18 cellular contexts compared by ENCODE assay signal in genomic region chr13:78600317-78600899, GRCh38. TPM values are rescaled to one million over a fixed set of nuclear protein-coding genes. Genes with fewer than 3 reads are reported as not detected.
A peak's percentile ranks its signal among the peaks of the same experiment; 100 is the strongest.
DNase-seq lines count a peak whose midpoint lies in the region; ATAC-seq and TF ChIP-seq lines count a peak whose summit lies in the region.
"Had no signal": no experiment of that assay in that cellular context is flagged by ENCODE, and none has a peak within 500 bp of the region (broad histone marks: within the 10 kb centered on the region; RNA-seq: fewer than 3 reads in every experiment).

No MANE protein-coding gene starts in this region.

- H3K4me3 ChIP-seq in OCI-LY3 (ENCODE audit: low read length): no peak overlapping the region
- H3K4me3 ChIP-seq in effector memory CD4-positive, alpha-beta T cell (ENCODE audit: insufficient read depth, low read depth, low read length, poor library complexity, severe bottlenecking): no peak overlapping the region
- H3K4me3 ChIP-seq: gastroesophageal sphincter, HAP-1, lower lobe of right lung, right atrium auricular region had no signal

- peak overlapping the region; percentile 66 to 74 for H3K4me3 Mint-ChIP-seq in activated T-cell treated with anti-CD3 and anti-CD28 coated beads, Interleukin-2, amount 50 U/mL, for 72 hours
- H3K4me3 Mint-ChIP-seq in effector memory CD8-positive, alpha-beta T cell: peak overlapping the region; percentile 43 to 59
- peak overlapping the region; percentile 32 for H3K4me3 Mint-ChIP-seq in stimulated activated effector memory CD8-positive, alpha-beta T cell treated with anti-CD3 and anti-CD28 coated beads, Interleukin-12 subunit alpha, Interleukin-12 subunit beta, amount 100 ng/mL, for 72 hours

- no peaks in the 10 kb centered on the region for H3K9me3 Mint-ChIP-seq in activated T-cell treated with anti-CD3 and anti-CD28 coated beads, Interleukin-2, amount 50 U/mL, for 72 hours
- peaks cover 0 to 2% of the 10 kb centered on the region in 2 donors for H3K9me3 Mint-ChIP-seq in effector memory CD8-positive, alpha-beta T cell
- H3K9me3 Mint-ChIP-seq in stimulated activated effector memory CD8-positive, alpha-beta T cell treated with anti-CD3 and anti-CD28 coated beads, Interleukin-12 subunit alpha, Interleukin-12 subunit beta, amount 100 ng/mL, for 72 hours: no peaks in the 10 kb centered on the region

- H3K9me3 ChIP-seq in OCI-LY3 (ENCODE audit: insufficient read depth, low read length): no peaks in the 10 kb centered on the region
- H3K9me3 ChIP-seq in effector memory CD4-positive, alpha-beta T cell (ENCODE audit: control insufficient read depth, low read length): no peaks in the 10 kb centered on the region
- H3K9me3 ChIP-seq: gastroesophageal sphincter, HAP-1, lower lobe of right lung, right atrium auricular region had no signal

- no peak for ATAC-seq in activated T-cell treated with anti-CD3 and anti-CD28 coated beads, Interleukin-2, amount 50 U/mL, for 72 hours (replicated peaks in 1 of 2)
- ATAC-seq in effector memory CD8-positive, alpha-beta T cell (replicated peaks): no peak
- ATAC-seq in stimulated activated effector memory CD8-positive, alpha-beta T cell treated with anti-CD3 and anti-CD28 coated beads, Interleukin-12 subunit alpha, Interleukin-12 subunit beta, amount 100 ng/mL, for 72 hours: no peak
- no peak for ATAC-seq in GM18907 (IDR thresholded peaks at IDR 0.05; ENCODE audit: unreplicated experiment)
- ATAC-seq: gastroesophageal sphincter, lower lobe of right lung had no signal

- H3K4me2 ChIP-seq in OCI-LY3 (ENCODE audit: low read length): peak overlapping the region; percentile 29

- peaks cover 33% of the 10 kb centered on the region for H3K4me1 Mint-ChIP-seq in activated T-cell treated with anti-CD3 and anti-CD28 coated beads, Interleukin-2, amount 50 U/mL, for 72 hours (ENCODE audit: low read depth)
- H3K4me1 Mint-ChIP-seq in effector memory CD8-positive, alpha-beta T cell (ENCODE audit: low read depth in 2 of 2): peaks cover 20 to 26% of the 10 kb centered on the region in 2 donors
- peaks cover 31% of the 10 kb centered on the region for H3K4me1 Mint-ChIP-seq in stimulated activated effector memory CD8-positive, alpha-beta T cell treated with anti-CD3 and anti-CD28 coated beads, Interleukin-12 subunit alpha, Interleukin-12 subunit beta, amount 100 ng/mL, for 72 hours

- H3K4me1 ChIP-seq in OCI-LY3 (ENCODE audit: low read length): peaks cover 9% of the 10 kb centered on the region
- H3K4me1 ChIP-seq in effector memory CD4-positive, alpha-beta T cell (ENCODE audit: control insufficient read depth, insufficient read depth, low read length, poor library complexity, severe bottlenecking): peaks cover 34% of the 10 kb centered on the region

- no peaks in the 10 kb centered on the region for H3K36me3 ChIP-seq in OCI-LY3 (replicated peaks; ENCODE audit: low read depth, low read length)
- no peaks in the 10 kb centered on the region for H3K36me3 ChIP-seq in effector memory CD4-positive, alpha-beta T cell (ENCODE audit: control insufficient read depth, insufficient read depth, low read length)
- H3K36me3 ChIP-seq: gastroesophageal sphincter, HAP-1, lower lobe of right lung, right atrium auricular region had no signal

- peaks cover 81% of the 10 kb centered on the region for H3K27me3 Mint-ChIP-seq in activated T-cell treated with anti-CD3 and anti-CD28 coated beads, Interleukin-2, amount 50 U/mL, for 72 hours (ENCODE audit: low read depth)
- H3K27me3 Mint-ChIP-seq in effector memory CD8-positive, alpha-beta T cell: peaks cover 76 to 91% of the 10 kb centered on the region in 2 donors

- no peaks in the 10 kb centered on the region for H3K79me2 ChIP-seq in OCI-LY3 (ENCODE audit: low read length)

- TF ChIP-seq CTCF in OCI-LY3 (IDR thresholded peaks at IDR 0.05; ENCODE audit: low read depth, low read length): no peak

- H3K27me3 ChIP-seq in OCI-LY3 (ENCODE audit: low read depth, low read length): no peaks in the 10 kb centered on the region
- peaks cover 83% of the 10 kb centered on the region for H3K27me3 ChIP-seq in effector memory CD4-positive, alpha-beta T cell (replicated peaks; ENCODE audit: control insufficient read depth, insufficient read depth, low read length, poor library complexity, severe bottlenecking)

- no peak overlapping the region for H3K27ac ChIP-seq in OCI-LY3 (ENCODE audit: low read length)
- H3K27ac ChIP-seq in effector memory CD4-positive, alpha-beta T cell (ENCODE audit: insufficient read depth, low read length, poor library complexity, severe bottlenecking): no peak overlapping the region
- H3K27ac ChIP-seq: epithelial cell of prostate, gastroesophageal sphincter, lower lobe of right lung, right atrium auricular region had no signal

- H4K20me1 ChIP-seq in OCI-LY3 (ENCODE audit: insufficient read depth, low read length): no peaks in the 10 kb centered on the region

- peaks cover 9 to 13% of the 10 kb centered on the region in 2 donors for H3K36me3 Mint-ChIP-seq in activated T-cell treated with anti-CD3 and anti-CD28 coated beads, Interleukin-2, amount 50 U/mL, for 72 hours (ENCODE audit: insufficient read depth in 2 of 2)
- peaks cover 32% of the 10 kb centered on the region for H3K36me3 Mint-ChIP-seq in effector memory CD8-positive, alpha-beta T cell (ENCODE audit: insufficient read depth)
- peaks cover 20% of the 10 kb centered on the region for H3K36me3 Mint-ChIP-seq in stimulated activated effector memory CD8-positive, alpha-beta T cell treated with anti-CD3 and anti-CD28 coated beads, Interleukin-12 subunit alpha, Interleukin-12 subunit beta, amount 100 ng/mL, for 72 hours

- peak overlapping the region; percentile 44 for H3K27ac Mint-ChIP-seq in activated T-cell treated with anti-CD3 and anti-CD28 coated beads, Interleukin-2, amount 50 U/mL, for 72 hours
- H3K27ac Mint-ChIP-seq in effector memory CD8-positive, alpha-beta T cell: no peak overlapping the region
- no peak overlapping the region for H3K27ac Mint-ChIP-seq in stimulated activated effector memory CD8-positive, alpha-beta T cell treated with anti-CD3 and anti-CD28 coated beads, Interleukin-12 subunit alpha, Interleukin-12 subunit beta, amount 100 ng/mL, for 72 hours

- DNase-seq in activated T-cell treated with anti-CD3 and anti-CD28 coated beads, Interleukin-2, amount 50 U/mL, for 72 hours: no peak
- DNase-seq in activated T-cell treated with anti-CD3 and anti-CD28 coated beads, Interleukin-2, amount 50 U/mL, for 48 hours: no peak
- DNase-seq in effector memory CD8-positive, alpha-beta T cell: no peak
- DNase-seq in stimulated activated effector memory CD8-positive, alpha-beta T cell treated with anti-CD3 and anti-CD28 coated beads, Interleukin-12 subunit alpha, Interleukin-12 subunit beta, amount 100 ng/mL, for 72 hours (ENCODE audit: low spot score in 2 of 2): no peak
- DNase-seq in effector memory CD4-positive, alpha-beta T cell: no peak
- DNase-seq in NCI-H1694 treated with DMSO at 0.1 percent for 48 hours (lab: John Stamatoyannopoulos, UW): no peak
- DNase-seq: activated CD4-positive, alpha-beta T cell treated with anti-CD3 and anti-CD28 coated beads for 1 hour; aorta; GDM1; lower lobe of right lung; NCI-H345; Right ventricle myocardium superior had no signal

- H3K9ac ChIP-seq in OCI-LY3 (ENCODE audit: low read length): no peak overlapping the region

- H2AFZ ChIP-seq in OCI-LY3 (ENCODE audit: low read depth, low read length): no peak overlapping the region

RNA-seq across cellular contexts. Expression of gene POU4F1, which starts 2.9 kb away (rescaled TPM):
- under 1 TPM; 0.44 to 0.79 TPM for total RNA-seq in activated T-cell treated with anti-CD3 and anti-CD28 coated beads, Interleukin-2, amount 50 U/mL, for 72 hours
- total RNA-seq: lower lobe of right lung, right atrium auricular region, Right ventricle myocardium superior had no signal

RNA-seq across cellular contexts. Expression of gene OBI1, which starts 58.5 kb away (rescaled TPM):
- 10 to 100 TPM; 17.8 to 23.0 TPM for total RNA-seq in activated T-cell treated with anti-CD3 and anti-CD28 coated beads, Interleukin-2, amount 50 U/mL, for 72 hours
